8 cellular contexts compared by ENCODE assay signal in genomic region chr17:48374650-48375230, GRCh38. TPM values are rescaled to one million over a fixed set of nuclear protein-coding genes. Genes with fewer than 3 reads are reported as not detected.
A peak's percentile ranks its signal among the peaks of the same experiment; 100 is the strongest.
DNase-seq lines count a peak whose midpoint lies in the region; ATAC-seq and TF ChIP-seq lines count a peak whose summit lies in the region.

No MANE protein-coding gene starts in this region.

- no peak overlapping the region for H3K27ac ChIP-seq in AG04450 (ENCODE audit: low read depth, low read length)

- CTCF ChIA-PET in AG04450 (lab: Charles Lee) = interaction anchor here (1.2 kb wide), 1 partner anchor 39 kb away, joined by 3 read pairs; no protein-coding TSS in a partner anchor

- H3K4me3 ChIP-seq in AG04450 (ENCODE audit: low read depth, low read length) (no peak overlapping the region), GM12865 (ENCODE audit: low read depth, low read length) (no peak overlapping the region)

- H3K36me3 Mint-ChIP-seq in activated naive CD8-positive, alpha-beta T cell treated with anti-CD3 and anti-CD28 coated beads, Interleukin-2, amount 10 ng/mL, durations not matched to agents 7 days and 5 days = peaks cover 30% of the 10 kb centered on the region
- no peaks in the 10 kb centered on the region for H3K36me3 Mint-ChIP-seq in memory B cell

- POLR2A ChIA-PET in AG04450 (lab: Yijun Ruan, JAX) = no interaction called here
- POLR2A ChIA-PET in activated naive CD8-positive, alpha-beta T cell treated with anti-CD3 and anti-CD28 coated beads, Interleukin-2, amount 10 ng/mL, durations not matched to agents 7 days and 5 days (lab: Charles Lee) = interaction anchor here (0.6 kb wide), 1 partner anchor 23 kb away, joined by 3 read pairs; no protein-coding TSS in a partner anchor

- DNase-seq in AG04450 (ENCODE audit: low read depth, low spot score) = no peak
- peak; percentile 57 for DNase-seq in GM12865 (ENCODE audit: low read depth)
- DNase-seq in NCI-H69 (lab: John Stamatoyannopoulos, UW) = peak; percentile 85
- no peak for DNase-seq in activated naive CD8-positive, alpha-beta T cell treated with anti-CD3 and anti-CD28 coated beads, Interleukin-2, amount 10 ng/mL, durations not matched to agents 7 days and 5 days
- peak in 1 of 2 donors; percentile 23 for DNase-seq in memory B cell (ENCODE audit: low spot score in 2 of 2)
- no peak for DNase-seq in KG1 (lab: John Stamatoyannopoulos, UW)

- peaks cover 8% of the 10 kb centered on the region for H3K4me1 Mint-ChIP-seq in activated naive CD8-positive, alpha-beta T cell treated with anti-CD3 and anti-CD28 coated beads, Interleukin-2, amount 10 ng/mL, durations not matched to agents 7 days and 5 days
- H3K4me1 Mint-ChIP-seq in memory B cell = peaks cover 3% of the 10 kb centered on the region

- no peaks in the 10 kb centered on the region for H3K9me3 ChIP-seq in AG04450 (ENCODE audit: control insufficient read depth, insufficient read depth, low read length)

- H3K27me3 Mint-ChIP-seq in activated naive CD8-positive, alpha-beta T cell treated with anti-CD3 and anti-CD28 coated beads, Interleukin-2, amount 10 ng/mL, durations not matched to agents 7 days and 5 days = no peaks in the 10 kb centered on the region
- peaks cover 2% of the 10 kb centered on the region for H3K27me3 Mint-ChIP-seq in memory B cell

- no peak overlapping the region for H3K4me3 Mint-ChIP-seq in activated naive CD8-positive, alpha-beta T cell treated with anti-CD3 and anti-CD28 coated beads, Interleukin-2, amount 10 ng/mL, durations not matched to agents 7 days and 5 days
- no peak overlapping the region for H3K4me3 Mint-ChIP-seq in memory B cell

- H3K9me3 Mint-ChIP-seq in activated naive CD8-positive, alpha-beta T cell treated with anti-CD3 and anti-CD28 coated beads, Interleukin-2, amount 10 ng/mL, durations not matched to agents 7 days and 5 days = no peaks in the 10 kb centered on the region
- H3K9me3 Mint-ChIP-seq in memory B cell = no peaks in the 10 kb centered on the region

- peak; percentile 50 for ATAC-seq in activated naive CD8-positive, alpha-beta T cell treated with anti-CD3 and anti-CD28 coated beads, Interleukin-2, amount 10 ng/mL, durations not matched to agents 7 days and 5 days (ENCODE audit: low read depth)
- ATAC-seq in memory B cell (ENCODE audit: low read depth) (peak; percentile 78), HG03521 (IDR thresholded peaks at IDR 0.05; ENCODE audit: unreplicated experiment) (no peak), HG03280 (IDR thresholded peaks at IDR 0.05; ENCODE audit: unreplicated experiment) (no peak)

- H3K27me3 ChIP-seq in AG04450 (ENCODE audit: control insufficient read depth, insufficient read depth, low read length) = peaks cover 16% of the 10 kb centered on the region

- no peak overlapping the region for H3K27ac Mint-ChIP-seq in activated naive CD8-positive, alpha-beta T cell treated with anti-CD3 and anti-CD28 coated beads, Interleukin-2, amount 10 ng/mL, durations not matched to agents 7 days and 5 days
- H3K27ac Mint-ChIP-seq in memory B cell = no peak overlapping the region

- TF ChIP-seq CTCF in AG04450 (IDR thresholded peaks at IDR 0.05; ENCODE audit: low read depth, low read length) (peak; percentile 21; the same call in 1 of the 2 replicates), GM12865 (IDR thresholded peaks at IDR 0.05; ENCODE audit: insufficient read depth, low read depth, low read length, missing control alignments) (peak; percentile 53)

RNA-seq across cellular contexts. Expression of gene SKAP1, which starts 55.3 kb away (rescaled TPM):
- not detected in 2 replicates for polyA plus RNA-seq in AG04450 (2011; rRNA removed)
- polyA minus RNA-seq in AG04450 (2011; rRNA and poly(A)+ RNA removed) = not detected in 2 replicates
- total RNA-seq in activated naive CD8-positive, alpha-beta T cell treated with anti-CD3 and anti-CD28 coated beads, Interleukin-2, amount 10 ng/mL, durations not matched to agents 7 days and 5 days = 10 to 100 TPM; 96.0 to 98.8 TPM

Comparison
In these comparisons a context has a peak if more than half of its experiments do, and no peak if none do; other contexts are left out.
1. DNase-seq: peak in GM12865 (single experiment) and NCI-H69 (single experiment); none in AG04450 (single experiment), activated naive CD8-positive, alpha-beta T cell treated with anti-CD3 and anti-CD28 coated beads, Interleukin-2, amount 10 ng/mL, durations not matched to agents 7 days and 5 days (single experiment) and KG1 (single experiment).
2. ATAC-seq: peak in activated naive CD8-positive, alpha-beta T cell treated with anti-CD3 and anti-CD28 coated beads, Interleukin-2, amount 10 ng/mL, durations not matched to agents 7 days and 5 days (single experiment) and memory B cell (single experiment); none in HG03521 (single experiment) and HG03280 (single experiment).